ENCODE assay signal across 25 cellular contexts in the genomic region with DNA sequence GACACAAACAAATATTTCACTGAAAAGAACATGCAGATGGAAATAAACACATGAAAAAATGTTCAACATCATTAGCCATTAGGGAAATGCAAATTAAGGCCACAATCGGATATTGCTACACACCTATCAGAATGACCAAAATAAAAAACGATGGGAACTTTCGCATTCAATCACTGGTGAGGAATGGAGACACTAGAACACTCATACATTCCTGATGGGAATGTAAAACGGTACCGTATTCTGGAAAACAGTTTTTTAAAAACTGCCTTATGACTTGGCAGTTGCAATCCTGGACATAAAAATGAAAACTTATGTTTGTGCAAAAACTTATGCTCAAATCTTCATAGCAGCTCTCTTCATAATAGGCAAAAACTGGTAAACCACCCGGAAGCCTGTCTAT.
"Had no signal": no experiment of that assay in that cellular context is flagged by ENCODE, and none has a peak within 500 bp of the region (broad histone marks: within the 10 kb centered on the region; RNA-seq: fewer than 3 reads in every experiment).

No MANE protein-coding gene starts in this region.

- H3K27me3 ChIP-seq: gastrocnemius medialis, neutrophil, pancreas, right atrium auricular region, upper lobe of left lung had no signal

- H3K36me3 Mint-ChIP-seq: activated naive CD8-positive, alpha-beta T cell; mesothelial cell of epicardium had no signal

- DNase-seq: activated CD8-positive, alpha-beta memory T cell treated with anti-CD3 and anti-CD28 coated beads for 24 hours; activated CD8-positive, alpha-beta memory T cell treated with anti-CD3 and anti-CD28 coated beads, Interleukin-2, amount 50 U/mL, for 4 hours; activated naive CD4-positive, alpha-beta T cell; activated T-cell treated with anti-CD3 and anti-CD28 coated beads, Interleukin-2, amount 50 U/mL, for 4 hours; amygdala; cerebellar nuclear complex; gastrocnemius medialis; hippocampal formation; left ventricle myocardium inferior; pancreas; psoas muscle; stimulated activated CD4-positive, alpha-beta T cell treated with anti-CD3 and anti-CD28 coated beads, Interleukin-4, amount 100 ng/mL, for 24 hours; stimulated activated naive CD4-positive, alpha-beta T cell treated with Interleukin-2 at 50 U/mL for 16 hours; T-helper 1 cell; upper lobe of left lung had no signal

- H3K27ac Mint-ChIP-seq: activated naive CD8-positive, alpha-beta T cell; activated T-helper 2 cell treated with anti-CD3 and anti-CD28 coated beads, Interferon-gamma antibody, Interleukin-2, Interleukin-4, amounts not matched to agents 10 μg/mL and 5 μg/mL and 100 μg/mL, durations not matched to agents 14 hours and 24 hours and 36 hours; mesothelial cell of epicardium; nephron had no signal

- H3K4me3 ChIP-seq: coronary artery, gastrocnemius medialis, left ventricle myocardium inferior, pancreas, psoas muscle, right atrium auricular region, spleen, thoracic aorta, upper lobe of left lung had no signal

- H3K9me3 ChIP-seq: gastrocnemius medialis, left ventricle myocardium inferior, neutrophil, pancreas, psoas muscle, right atrium auricular region, spleen, thoracic aorta, upper lobe of left lung had no signal

- H3K9me3 Mint-ChIP-seq: activated T-cell treated with anti-CD3 and anti-CD28 coated beads, Interleukin-2, amount 50 U/mL, for 4 hours; activated T-helper 2 cell treated with anti-CD3 and anti-CD28 coated beads, Interferon-gamma antibody, Interleukin-2, Interleukin-4, amounts not matched to agents 10 μg/mL and 5 μg/mL and 100 μg/mL, durations not matched to agents 14 hours and 24 hours and 36 hours; mesothelial cell of epicardium; nephron had no signal

- H3K36me3 ChIP-seq: gastrocnemius medialis, left ventricle myocardium inferior, neutrophil, pancreas, right atrium auricular region, spleen, thoracic aorta, upper lobe of left lung had no signal

- H3K4me3 Mint-ChIP-seq: activated naive CD8-positive, alpha-beta T cell; activated T-cell treated with anti-CD3 and anti-CD28 coated beads, Interleukin-2, amount 50 U/mL, for 4 hours; mesothelial cell of epicardium; nephron had no signal

- H3K4me1 ChIP-seq: left ventricle myocardium inferior had no signal

- H3K27ac ChIP-seq: coronary artery, epithelial cell of prostate, gastrocnemius medialis, left ventricle myocardium inferior, neutrophil, pancreas, psoas muscle, right atrium auricular region, thoracic aorta, upper lobe of left lung had no signal

- ATAC-seq: activated T-cell treated with anti-CD3 and anti-CD28 coated beads, Interleukin-2, amount 50 U/mL, for 4 hours; gastrocnemius medialis; pancreas had no signal
